35 cellular contexts compared by ENCODE assay signal in the genomic region with DNA sequence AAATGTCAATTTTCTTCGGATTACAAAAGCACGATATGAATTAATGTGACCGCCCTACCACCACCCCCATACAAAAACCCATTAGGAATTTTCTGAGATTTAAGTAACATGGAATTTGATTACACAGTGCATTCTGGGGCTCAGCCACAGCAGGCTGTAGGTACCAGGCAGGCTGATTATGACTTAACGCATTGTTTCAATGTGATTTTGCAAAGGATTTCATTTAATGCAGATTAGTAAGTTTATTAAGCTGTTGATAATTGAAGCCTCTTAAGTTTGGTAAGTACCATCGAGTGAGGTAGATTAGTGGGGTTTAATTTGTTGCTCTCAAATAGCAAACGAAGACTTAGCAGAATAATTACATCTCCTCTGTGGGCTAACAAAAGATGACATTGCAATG.
"Had no signal": no experiment of that assay in that cellular context is flagged by ENCODE, and none has a peak within 500 bp of the region (broad histone marks: within the 10 kb centered on the region; RNA-seq: fewer than 3 reads in every experiment).

No MANE protein-coding gene starts in this region.

- H3K9me3 ChIP-seq: MG63, Peyer's patch, SJSA1 had no signal

- H3K36me3 ChIP-seq: cardiac muscle cell, MG63, Peyer's patch, SJSA1 had no signal

- H3K27me3 ChIP-seq: cardiac muscle cell, MG63, Peyer's patch, SJSA1 had no signal

- H3K27ac ChIP-seq: cardiac muscle cell, Peyer's patch, SJSA1, VCaP had no signal

- H3K4me1 ChIP-seq: Peyer's patch, SJSA1 had no signal

- H3K4me3 ChIP-seq: cardiac muscle cell, MG63, Peyer's patch, SJSA1 had no signal

- DNase-seq: activated CD4-positive, alpha-beta memory T cell treated with anti-CD3 and anti-CD28 coated beads, Interleukin-2, amount 10 ng/mL, durations not matched to agents 7 days and 5 days; activated CD4-positive, alpha-beta T cell treated with anti-CD3 and anti-CD28 coated beads for 1 hour; activated CD4-positive, alpha-beta T cell treated with anti-CD3 and anti-CD28 coated beads for 48 hours; activated CD4-positive, CD25-positive, alpha-beta regulatory T cell; activated CD8-positive, alpha-beta memory T cell treated with anti-CD3 and anti-CD28 coated beads for 24 hours; activated CD8-positive, alpha-beta memory T cell treated with anti-CD3 and anti-CD28 coated beads, Interleukin-2, amount 10 ng/mL, durations not matched to agents 7 days and 5 days; activated CD8-positive, alpha-beta memory T cell treated with anti-CD3 and anti-CD28 coated beads, Interleukin-2, amount 50 U/mL, for 48 hours; activated effector memory CD4-positive, alpha-beta T cell treated with Interleukin-2 at 50 U/mL for 16 hours; activated naive CD4-positive, alpha-beta T cell treated with anti-CD3 and anti-CD28 coated beads, Interleukin-2, amount 10 ng/mL, durations not matched to agents 7 days and 5 days; activated naive CD8-positive, alpha-beta T cell treated with anti-CD3 and anti-CD28 coated beads, Interleukin-2, amount 50 U/mL, for 24 hours; activated T-cell treated with anti-CD3 and anti-CD28 coated beads, Interleukin-2, amount 50 U/mL, for 48 hours; aorta; Kasumi-1; KBM-7; MG63; NCI-H1092; NCI-H1417 treated with DMSO at 0.1 percent for 48 hours; NCI-H187 treated with DMSO at 0.1 percent for 48 hours; NCI-H2081; NCI-H2171; NCI-H510A; NCI-H69; NK-92 treated with Interleukin-12 subunit alpha and Interleukin-12 subunit beta, amount 100 ng/mL, for 24 hours; PC-3; Peyer's patch; RPMI8226; SHP77 treated with DMSO at 0.1 percent for 48 hours; SW 1271; T-helper 1 cell; T-helper 2 cell; T-helper 9 cell had no signal

- ATAC-seq: activated CD8-positive, alpha-beta memory T cell treated with anti-CD3 and anti-CD28 coated beads, Interleukin-2, amount 10 ng/mL, durations not matched to agents 7 days and 5 days; activated naive CD8-positive, alpha-beta T cell treated with anti-CD3 and anti-CD28 coated beads, Interleukin-2, amount 50 U/mL, for 24 hours; PC-3; SK-N-SH treated with all-trans-retinoic acid at 6 μM for 48 hours had no signal
